23 cellular contexts compared by ENCODE assay signal in the genomic region with DNA sequence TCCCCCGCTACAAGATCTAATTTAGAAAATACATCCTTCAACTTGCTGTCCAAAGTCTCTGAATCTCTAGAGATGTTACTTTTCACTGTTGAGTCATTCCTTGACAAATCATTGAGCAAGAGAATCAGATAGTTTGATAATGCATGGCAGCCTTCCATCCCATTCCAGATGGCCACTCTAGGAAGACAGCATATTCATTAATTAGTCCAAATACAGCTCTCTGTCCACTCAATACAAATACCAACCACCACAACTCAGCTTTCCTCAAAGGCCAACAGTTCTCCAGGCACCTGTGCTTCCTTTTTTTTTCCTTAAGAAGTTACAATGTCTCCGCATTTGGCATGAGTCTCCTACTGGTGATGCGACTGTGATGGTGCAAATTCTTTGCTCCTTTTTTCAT.
"Had no signal": no experiment of that assay in that cellular context is flagged by ENCODE, and none has a peak within 500 bp of the region (broad histone marks: within the 10 kb centered on the region; RNA-seq: fewer than 3 reads in every experiment).

No MANE protein-coding gene starts in this region.

- ATAC-seq: activated naive CD8-positive, alpha-beta T cell treated with anti-CD3 and anti-CD28 coated beads, Interleukin-2, amount 50 U/mL, for 24 hours; activated T-cell treated with anti-CD3 and anti-CD28 coated beads, Interleukin-2, amount 50 U/mL, for 4 hours; gastroesophageal sphincter; natural killer cell; right cardiac atrium; upper lobe of right lung had no signal

- H3K27me3 Mint-ChIP-seq: activated CD4-positive, alpha-beta memory T cell treated with anti-CD3 and anti-CD28 coated beads, Interleukin-2, amount 10 ng/mL, durations not matched to agents 7 days and 5 days; activated CD4-positive, alpha-beta T cell treated with anti-CD3 and anti-CD28 coated beads, Interleukin-2, amount 10 ng/mL, durations not matched to agents 7 days and 5 days; activated naive CD4-positive, alpha-beta T cell treated with anti-CD3 and anti-CD28 coated beads, Interleukin-2, amount 50 U/mL, for 24 hours; activated naive CD8-positive, alpha-beta T cell treated with anti-CD3 and anti-CD28 coated beads, Interleukin-2, amount 50 U/mL, for 24 hours had no signal

- H3K4me1 Mint-ChIP-seq: activated CD4-positive, alpha-beta memory T cell treated with anti-CD3 and anti-CD28 coated beads, Interleukin-2, amount 10 ng/mL, durations not matched to agents 7 days and 5 days; activated CD4-positive, alpha-beta T cell treated with anti-CD3 and anti-CD28 coated beads, Interleukin-2, amount 10 ng/mL, durations not matched to agents 7 days and 5 days; activated naive CD4-positive, alpha-beta T cell treated with anti-CD3 and anti-CD28 coated beads, Interleukin-2, amount 50 U/mL, for 24 hours; activated naive CD8-positive, alpha-beta T cell treated with anti-CD3 and anti-CD28 coated beads, Interleukin-2, amount 50 U/mL, for 24 hours; endodermal cell; natural killer cell had no signal

- DNase-seq: activated CD4-positive, alpha-beta memory T cell treated with anti-CD3 and anti-CD28 coated beads, Interleukin-2, amount 10 ng/mL, durations not matched to agents 7 days and 5 days; activated CD4-positive, alpha-beta T cell treated with anti-CD3 and anti-CD28 coated beads, Interleukin-2, amount 10 ng/mL, durations not matched to agents 7 days and 5 days; activated CD4-positive, CD25-positive, alpha-beta regulatory T cell treated with anti-CD3 and anti-CD28 coated beads, Interleukin-2, amount 50 U/mL, for 72 hours; activated CD8-positive, alpha-beta memory T cell treated with anti-CD3 and anti-CD28 coated beads, Interleukin-2, amount 50 U/mL, for 48 hours; activated naive CD8-positive, alpha-beta T cell treated with anti-CD3 and anti-CD28 coated beads, Interleukin-2, amount 50 U/mL, for 24 hours; activated T-cell treated with anti-CD3 and anti-CD28 coated beads, Interleukin-2, amount 50 U/mL, for 4 hours; amygdala; central memory CD4-positive, alpha-beta T cell; endodermal cell; islet precursor cell; left ventricle myocardium inferior; mesendoderm; natural killer cell; right cardiac atrium; spleen; stimulated activated naive CD4-positive, alpha-beta T cell; T1000; tibial artery; upper lobe of right lung; WERI-Rb-1 had no signal

- H3K27ac Mint-ChIP-seq: activated CD4-positive, alpha-beta memory T cell treated with anti-CD3 and anti-CD28 coated beads, Interleukin-2, amount 10 ng/mL, durations not matched to agents 7 days and 5 days; activated CD4-positive, alpha-beta T cell treated with anti-CD3 and anti-CD28 coated beads, Interleukin-2, amount 10 ng/mL, durations not matched to agents 7 days and 5 days; activated naive CD4-positive, alpha-beta T cell treated with anti-CD3 and anti-CD28 coated beads, Interleukin-2, amount 50 U/mL, for 24 hours; activated naive CD8-positive, alpha-beta T cell treated with anti-CD3 and anti-CD28 coated beads, Interleukin-2, amount 50 U/mL, for 24 hours; activated T-helper 2 cell treated with anti-CD3 and anti-CD28 coated beads, Interferon-gamma antibody, Interleukin-2, Interleukin-4, amounts not matched to agents 10 μg/mL and 5 μg/mL and 100 μg/mL, durations not matched to agents 14 hours and 24 hours and 36 hours; endodermal cell; natural killer cell had no signal

- H3K4me3 Mint-ChIP-seq: activated CD4-positive, alpha-beta memory T cell treated with anti-CD3 and anti-CD28 coated beads, Interleukin-2, amount 10 ng/mL, durations not matched to agents 7 days and 5 days; activated CD4-positive, alpha-beta T cell treated with anti-CD3 and anti-CD28 coated beads, Interleukin-2, amount 10 ng/mL, durations not matched to agents 7 days and 5 days; activated naive CD4-positive, alpha-beta T cell treated with anti-CD3 and anti-CD28 coated beads, Interleukin-2, amount 50 U/mL, for 24 hours; activated naive CD8-positive, alpha-beta T cell treated with anti-CD3 and anti-CD28 coated beads, Interleukin-2, amount 50 U/mL, for 24 hours; activated T-cell treated with anti-CD3 and anti-CD28 coated beads, Interleukin-2, amount 50 U/mL, for 4 hours; endodermal cell; natural killer cell had no signal
